Comparison of ENCODE assay signal across 13 cellular contexts in genomic region chr13:53781941-53782340, GRCh38.
A peak's percentile ranks its signal among the peaks of the same experiment; 100 is the strongest.
DNase-seq lines count a peak whose midpoint lies in the region; ATAC-seq, FAIRE-seq and TF ChIP-seq lines count a peak whose summit lies in the region.
"Had no signal": no experiment of that assay in that cellular context is flagged by ENCODE, and none has a peak within 500 bp of the region (broad histone marks: within the 10 kb centered on the region; RNA-seq: fewer than 3 reads in every experiment).

No MANE protein-coding gene starts in this region.

- DNase-seq in D721Med (ENCODE audit: insufficient read length, low spot score) (no peak), HAP-1 (ENCODE audit: low spot score in 2 of 2) (peak; percentile 49 to 72), PC-3 (peak; percentile 10), medulla oblongata (ENCODE audit: extremely low spot score) (peak; percentile 2), COLO829 (ENCODE audit: low spot score) (no peak), prostate gland (ENCODE audit: low spot score) (no peak)
- DNase-seq: GOT3 had no signal

- H3K27ac ChIP-seq in PC-3 (ENCODE audit: low read length) (no peak overlapping the region), prostate gland (no peak overlapping the region)
- H3K27ac ChIP-seq: SJSA1, vagina had no signal

- H3F3A ChIP-seq in PC-3 (ENCODE audit: low read length, unreplicated experiment), result no peaks in the 10 kb centered on the region

- H3K4me3 ChIP-seq in HAP-1, result no peak overlapping the region
- H3K4me3 ChIP-seq in PC-3 (ENCODE audit: low read length), result peak overlapping the region; percentile 44; the same call in 1 of the 2 replicates
- no peak overlapping the region for H3K4me3 ChIP-seq in prostate gland
- H3K4me3 ChIP-seq: K562, SJSA1, vagina had no signal

- H3K9me3 ChIP-seq in HAP-1, result no peaks in the 10 kb centered on the region
- no peaks in the 10 kb centered on the region for H3K9me3 ChIP-seq in PC-3 (ENCODE audit: low read length)
- H3K9me3 ChIP-seq in prostate gland, result no peaks in the 10 kb centered on the region
- H3K9me3 ChIP-seq: SJSA1, vagina had no signal

- ATAC-seq in PC-3 (peak; percentile 81), HG02938 (IDR thresholded peaks at IDR 0.05; ENCODE audit: unreplicated experiment) (no peak), HG03432 (IDR thresholded peaks at IDR 0.05; ENCODE audit: unreplicated experiment) (no peak)
- ATAC-seq: K562; stimulated activated naive CD8-positive, alpha-beta T cell treated with anti-CD3 and anti-CD28 coated beads, Interleukin-15, amount 100 ng/mL, for 72 hours had no signal

- in situ Hi-C loops in HAP-1 (cut with MboI; ENCODE audit: low sequenced_read_pairs), result no loop called here

- POLR2A ChIA-PET in PC-3 (lab: Charles Lee; ENCODE audit: unreplicated experiment), result interaction anchor here (0.6 kb wide), 1 partner anchor 1058 kb away, joined by 3 read pairs; no protein-coding TSS in a partner anchor

- peak overlapping the region; percentile 74; the same call in 1 of the 2 replicates for H2AFZ ChIP-seq in PC-3 (ENCODE audit: low read length)

- TF ChIP-seq POLR2A in prostate gland (IDR thresholded peaks at IDR 0.05), result no peak

- intact Hi-C loops in PC-3 (cut with micrococcal nuclease) (loop anchor here (1.0 to 10.0 kb wide), 7 partner anchors 62 to 753 kb away; no protein-coding TSS in a partner anchor), prostate gland (cut with DNase I) (loop anchor here (10.0 kb wide), 1 partner anchor 537 kb away; no protein-coding TSS in a partner anchor)

- CTCF ChIA-PET in PC-3 (lab: Charles Lee), result interaction anchor here (0.6 to 1.5 kb wide), 4 partner anchors 331 to 535 kb away, joined by 3 to 19 read pairs (median 4); no protein-coding TSS in a partner anchor

- no peak overlapping the region for H3K9ac ChIP-seq in PC-3 (ENCODE audit: low read length)

- H3K27me3 ChIP-seq in HAP-1 (ENCODE audit: low read depth) (no peaks in the 10 kb centered on the region), PC-3 (ENCODE audit: low read length) (no peaks in the 10 kb centered on the region), prostate gland (replicated peaks; ENCODE audit: insufficient read depth) (no peaks in the 10 kb centered on the region)
- H3K27me3 ChIP-seq: SJSA1, vagina had no signal

- H3K4me1 ChIP-seq in HAP-1 (peaks cover 34% of the 10 kb centered on the region), PC-3 (ENCODE audit: insufficient read depth, low read length) (no peaks in the 10 kb centered on the region), prostate gland (replicated peaks) (no peaks in the 10 kb centered on the region)
- H3K4me1 ChIP-seq: SJSA1, vagina had no signal

- peak; percentile 44 for FAIRE-seq in D721Med (lab: Jason Lieb, UNC)
- FAIRE-seq: K562 had no signal

- WGBS in prostate gland, result 24% methylated on average over 6 of the region's 6 CpGs

- no peaks in the 10 kb centered on the region for H3K9me2 ChIP-seq in PC-3 (replicated peaks; ENCODE audit: low read length)

- TF ChIP-seq CTCF in D721Med (IDR thresholded peaks at IDR 0.05; ENCODE audit: insufficient read depth, missing control alignments) (peak; percentile 33), PC-3 (conservative IDR thresholded peaks at IDR 0.05; ENCODE audit: low read depth, low read length) (no peak), prostate gland (IDR thresholded peaks at IDR 0.05) (no peak)

- H4K20me1 ChIP-seq in PC-3 (ENCODE audit: low read length), result no peaks in the 10 kb centered on the region

- no peaks in the 10 kb centered on the region for H3K79me2 ChIP-seq in PC-3 (ENCODE audit: low read length)

- H3K36me3 ChIP-seq in HAP-1 (replicated peaks), result no peaks in the 10 kb centered on the region
- no peaks in the 10 kb centered on the region for H3K36me3 ChIP-seq in PC-3 (ENCODE audit: low read depth, low read length)
- H3K36me3 ChIP-seq in prostate gland, result no peaks in the 10 kb centered on the region
- H3K36me3 ChIP-seq: SJSA1, vagina had no signal

- no TSS peak for BruUV-seq in PC-3 (replicated peaks; lab: Mats Ljungman, UMichigan)

- 0 out of 2 replicates have a peak overlapping the region, but pooled peaks have one; percentile 79 for H3K4me2 ChIP-seq in PC-3 (ENCODE audit: low read length)

Comparison
In these comparisons a context has a peak if more than half of its experiments do, and no peak if none do; other contexts are left out.
1. DNase-seq: peak in HAP-1 (2 of 2), PC-3 (single experiment) and medulla oblongata (single experiment); none in D721Med (single experiment), COLO829 (single experiment) and prostate gland (single experiment).